ENCODE assay signal across 8 cellular contexts in the genomic region with DNA sequence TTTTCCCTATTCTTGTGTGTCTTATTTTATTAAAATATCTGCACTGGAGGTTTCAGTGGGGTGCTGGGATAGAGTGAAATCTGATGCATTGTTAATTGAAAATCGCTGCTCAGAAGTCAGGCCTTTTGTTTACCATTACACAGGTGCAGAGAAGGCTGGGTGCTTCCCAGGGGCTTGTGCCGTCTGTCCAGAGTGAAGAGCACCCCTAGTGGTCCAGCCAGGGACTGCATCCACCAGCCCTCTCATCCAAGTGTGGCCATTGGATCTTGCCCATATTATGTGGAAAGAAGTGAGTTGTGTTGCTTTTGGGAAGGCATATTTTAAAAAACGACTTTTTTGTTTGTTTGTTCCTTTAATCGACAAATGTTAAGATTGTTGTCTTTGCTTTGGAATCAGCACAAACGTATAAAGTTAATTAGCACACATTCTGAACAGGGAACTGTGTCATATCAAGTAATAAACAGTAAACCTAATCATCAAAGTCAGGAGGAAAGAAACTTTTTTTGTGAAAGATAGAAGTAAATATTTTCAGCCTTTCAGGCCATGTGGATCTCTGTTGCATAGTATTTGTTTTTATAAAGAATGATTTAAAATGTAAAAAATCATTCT.
DNase-seq lines count a peak whose midpoint lies in the region; ATAC-seq and TF ChIP-seq lines count a peak whose summit lies in the region.

No MANE protein-coding gene starts in this region.

- H3K9ac ChIP-seq in Loucy (ENCODE audit: low read depth, low read length, poor library complexity, severe bottlenecking), result no peak overlapping the region

- no peak for ATAC-seq in left ventricle myocardium superior

- POLR2A ChIA-PET in AG04449 (lab: Yijun Ruan, JAX) (no interaction called here), HEK293T (lab: Yijun Ruan, JAX) (no interaction called here)

- H3K27me3 Mint-ChIP-seq in activated CD4-positive, alpha-beta T cell treated with anti-CD3 and anti-CD28 coated beads, Interleukin-2, amount 10 ng/mL, durations not matched to agents 24 days and 14 days, result no peaks in the 10 kb centered on the region

- no peaks in the 10 kb centered on the region for H3K79me2 ChIP-seq in Loucy (ENCODE audit: insufficient read depth, low read length)

- no peak overlapping the region for H3K4me3 ChIP-seq in AG04449 (ENCODE audit: low read depth, low read length)
- no peak overlapping the region for H3K4me3 ChIP-seq in Loucy (ENCODE audit: low read length, poor library complexity, severe bottlenecking)

- H3K9me3 Mint-ChIP-seq in activated CD4-positive, alpha-beta T cell treated with anti-CD3 and anti-CD28 coated beads, Interleukin-2, amount 10 ng/mL, durations not matched to agents 24 days and 14 days, result peaks cover 4% of the 10 kb centered on the region

- no peak overlapping the region for H3K4me3 Mint-ChIP-seq in activated CD4-positive, alpha-beta T cell treated with anti-CD3 and anti-CD28 coated beads, Interleukin-2, amount 10 ng/mL, durations not matched to agents 24 days and 14 days

- no peaks in the 10 kb centered on the region for H3F3A ChIP-seq in Loucy (ENCODE audit: low read depth)

- H3K4me1 Mint-ChIP-seq in activated CD4-positive, alpha-beta T cell treated with anti-CD3 and anti-CD28 coated beads, Interleukin-2, amount 10 ng/mL, durations not matched to agents 24 days and 14 days, result no peaks in the 10 kb centered on the region

- intact Hi-C loops in activated CD4-positive, alpha-beta T cell treated with anti-CD3 and anti-CD28 coated beads, Interleukin-2, amount 10 ng/mL, durations not matched to agents 24 days and 14 days (cut with micrococcal nuclease), result no loop called here
- intact Hi-C loops in left ventricle myocardium superior (cut with micrococcal nuclease), result no loop called here

- peak; percentile 85 for TF ChIP-seq CTCF in AG04449 (IDR thresholded peaks at IDR 0.05; ENCODE audit: insufficient read depth, low read length, missing control alignments)
- peak; percentile 99 for TF ChIP-seq CTCF in GM12872 (IDR thresholded peaks at IDR 0.05; ENCODE audit: insufficient read depth, low read depth, low read length)
- peak; percentile 94 for TF ChIP-seq CTCF in Loucy (conservative IDR thresholded peaks at IDR 0.05; ENCODE audit: low read length)

- no peak overlapping the region for H2AFZ ChIP-seq in Loucy (ENCODE audit: low read length)

- no peaks in the 10 kb centered on the region for H4K20me1 ChIP-seq in Loucy (ENCODE audit: insufficient read depth, low read length, poor library complexity, severe bottlenecking)

- no peak overlapping the region for H3K4me2 ChIP-seq in Loucy (ENCODE audit: low read depth, low read length, poor library complexity, severe bottlenecking)

- CTCF ChIA-PET in AG04449 (lab: Yijun Ruan, JAX) (no interaction called here), HEK293T (lab: Yijun Ruan, JAX) (interaction anchor here (1.2 kb wide), 1 partner anchor 14 kb away, joined by 3 read pairs; no protein-coding TSS in a partner anchor)

- no peaks in the 10 kb centered on the region for H3K27me3 ChIP-seq in Loucy (ENCODE audit: insufficient read depth, low read length, poor library complexity, severe bottlenecking)

- no peaks in the 10 kb centered on the region for H3K4me1 ChIP-seq in Loucy (ENCODE audit: insufficient read depth, low read length, poor library complexity, severe bottlenecking)

- no peak overlapping the region for H3K27ac Mint-ChIP-seq in activated CD4-positive, alpha-beta T cell treated with anti-CD3 and anti-CD28 coated beads, Interleukin-2, amount 10 ng/mL, durations not matched to agents 24 days and 14 days

- DNase-seq in AG04449 (ENCODE audit: low read depth, low spot score) (no peak), HEK293T (ENCODE audit: extremely low spot score) (peak; percentile 54), left ventricle myocardium superior (peak; percentile 35), inferior parietal cortex (ENCODE audit: extremely low spot score) (no peak)
- DNase-seq in activated CD4-positive, alpha-beta T cell treated with anti-CD3 and anti-CD28 coated beads, Interleukin-2, amount 10 ng/mL, durations not matched to agents 24 days and 14 days, result peak; percentile 74
- peak; percentile 0 for DNase-seq in stimulated activated CD8-positive, alpha-beta memory T cell treated with anti-CD3 and anti-CD28 coated beads, Interleukin-12 subunit alpha, Interleukin-12 subunit beta, amount 100 ng/mL, for 24 hours (ENCODE audit: extremely low read depth)

- H3K9me3 ChIP-seq in Loucy (ENCODE audit: insufficient read depth, low read depth, low read length), result 0 out of 2 replicates have a peak, but pooled peaks cover 5% of the 10 kb centered on the region

- no peaks in the 10 kb centered on the region for H3K36me3 Mint-ChIP-seq in activated CD4-positive, alpha-beta T cell treated with anti-CD3 and anti-CD28 coated beads, Interleukin-2, amount 10 ng/mL, durations not matched to agents 24 days and 14 days (ENCODE audit: low read depth)

- no peaks in the 10 kb centered on the region for H3K9me2 ChIP-seq in Loucy (replicated peaks; ENCODE audit: low read depth, low read length)

- no peaks in the 10 kb centered on the region for H3K36me3 ChIP-seq in Loucy (ENCODE audit: insufficient read depth, low read length)

TF ChIP-seq in HEK293T, 16 proteins besides CTCF, POLR2A, EP300 and RAD21:
- no peak for TF ChIP-seq PKNOX1 (IDR thresholded peaks at IDR 0.05)
- TF ChIP-seq FOXA1 (IDR thresholded peaks at IDR 0.05), result no peak
- no peak for TF ChIP-seq LEF1 (IDR thresholded peaks at IDR 0.05; ENCODE audit: borderline replicate concordance)
- TF ChIP-seq ARNT (IDR thresholded peaks at IDR 0.05), result no peak
- no peak for TF ChIP-seq BHLHE40 (IDR thresholded peaks at IDR 0.05; ENCODE audit: borderline replicate concordance)
- TF ChIP-seq NFRKB (IDR thresholded peaks at IDR 0.05), result no peak

Comparison
In these comparisons a context has a peak if more than half of its experiments do, and no peak if none do; other contexts are left out.
1. DNase-seq: peak in HEK293T (single experiment), activated CD4-positive, alpha-beta T cell treated with anti-CD3 and anti-CD28 coated beads, Interleukin-2, amount 10 ng/mL, durations not matched to agents 24 days and 14 days (single experiment), left ventricle myocardium superior (single experiment) and stimulated activated CD8-positive, alpha-beta memory T cell treated with anti-CD3 and anti-CD28 coated beads, Interleukin-12 subunit alpha, Interleukin-12 subunit beta, amount 100 ng/mL, for 24 hours (single experiment); none in AG04449 (single experiment) and inferior parietal cortex (single experiment).
2. Peak in every context shown above with its lines, with median percentiles within 50 percentile points of each other: CTCF ChIP-seq.